Comparison of ENCODE assay signal across 8 cellular contexts in the genomic region with DNA sequence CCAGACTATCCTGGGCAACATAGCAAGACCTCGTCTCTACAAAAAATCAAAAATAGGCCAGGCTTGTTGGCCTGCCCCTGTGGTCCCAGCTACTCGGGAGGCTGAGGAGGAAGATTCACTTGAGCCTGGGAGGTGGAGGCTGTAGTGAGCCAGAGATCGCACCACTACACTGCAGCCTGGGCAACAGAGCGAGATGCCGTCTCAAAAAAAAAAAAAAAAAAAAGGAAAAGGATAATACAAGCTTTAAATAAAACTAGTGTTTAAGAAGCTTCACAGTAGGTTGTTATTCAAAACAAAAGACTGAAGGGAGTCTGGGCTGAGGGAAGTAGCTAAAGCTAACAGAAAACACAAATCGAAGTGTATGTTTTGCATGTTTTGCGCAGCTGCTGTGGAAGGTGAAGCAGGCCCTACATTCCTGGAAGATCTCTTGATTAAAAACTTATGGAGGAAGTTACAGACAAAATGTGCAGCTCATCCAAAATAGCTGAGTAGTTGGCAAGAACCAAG. TPM values are rescaled to one million over a fixed set of nuclear protein-coding genes. Genes with fewer than 3 reads are reported as not detected.
DNase-seq lines count a peak whose midpoint lies in the region; ATAC-seq and TF ChIP-seq lines count a peak whose summit lies in the region.

No MANE protein-coding gene starts in this region.

- no peaks in the 10 kb centered on the region for H4K20me1 ChIP-seq in mammary epithelial cell (ENCODE audit: insufficient read depth, low read length)

- H3K36me3 ChIP-seq in mammary epithelial cell (ENCODE audit: insufficient read depth, low read length) (no peaks in the 10 kb centered on the region), mesodermal cell (ENCODE audit: control insufficient read depth, insufficient read depth, low read length) (no peaks in the 10 kb centered on the region)

- H3K9me3 Mint-ChIP-seq in activated T-cell treated with anti-CD3 and anti-CD28 coated beads, Interleukin-2, amount 50 U/mL, for 4 hours, result no peaks in the 10 kb centered on the region

- H3K4me1 Mint-ChIP-seq in activated T-cell treated with anti-CD3 and anti-CD28 coated beads, Interleukin-2, amount 50 U/mL, for 4 hours (ENCODE audit: low read depth), result peaks cover 14% of the 10 kb centered on the region

- peak overlapping the region; percentile 85 for H3K4me2 ChIP-seq in mammary epithelial cell (ENCODE audit: insufficient read depth, low read depth, low read length)

- H2AFZ ChIP-seq in mammary epithelial cell (ENCODE audit: low read depth, low read length), result peak overlapping the region; percentile 98

- CTCF ChIA-PET in mammary epithelial cell (lab: Charles Lee; ENCODE audit: low non-redundant PET), result no interaction called here

- H3K36me3 Mint-ChIP-seq in activated T-cell treated with anti-CD3 and anti-CD28 coated beads, Interleukin-2, amount 50 U/mL, for 4 hours (ENCODE audit: insufficient read depth), result no peaks in the 10 kb centered on the region

- peak overlapping the region; percentile 86 for H3K4me3 Mint-ChIP-seq in activated T-cell treated with anti-CD3 and anti-CD28 coated beads, Interleukin-2, amount 50 U/mL, for 4 hours

- no peak for TF ChIP-seq CTCF in mammary epithelial cell (conservative IDR thresholded peaks at IDR 0.05 in 1 of 2, IDR thresholded peaks at IDR 0.05 in 1 of 2; ENCODE audit: extremely low read depth in 1 of 2, insufficient read depth in 1 of 2, low read depth in 1 of 2, low read length in 2 of 2)

- dilution Hi-C loops in mammary epithelial cell (cut with HindIII; ENCODE audit: low sequenced_read_pairs), result no loop called here

- ATAC-seq in activated T-cell treated with anti-CD3 and anti-CD28 coated beads, Interleukin-2, amount 50 U/mL, for 4 hours, result no peak
- ATAC-seq in GM21381 (IDR thresholded peaks at IDR 0.05; ENCODE audit: unreplicated experiment), result no peak

- BruUV-seq in mammary epithelial cell (replicated peaks; lab: Mats Ljungman, UMichigan), result TSS peak; percentile 24

- intact Hi-C loops in mammary epithelial cell (cut with micrococcal nuclease), result no loop called here

- H3K9me3 ChIP-seq in mammary epithelial cell (replicated peaks; ENCODE audit: insufficient read depth, low read length) (no peaks in the 10 kb centered on the region), mesodermal cell (ENCODE audit: control insufficient read depth, low read length) (no peaks in the 10 kb centered on the region)

- peaks cover 17% of the 10 kb centered on the region for H3K79me2 ChIP-seq in mammary epithelial cell (ENCODE audit: insufficient read depth, low read length)

- H3K27ac ChIP-seq in mammary epithelial cell (ENCODE audit: insufficient read depth, low read depth, low read length) (no peak overlapping the region), mesodermal cell (ENCODE audit: low read depth, low read length, severe bottlenecking) (peak overlapping the region; percentile 58)

- in situ Hi-C loops in mammary epithelial cell (cut with MboI; ENCODE audit: low sequenced_read_pairs in 2 of 2), result no loop called here

- no peaks in the 10 kb centered on the region for H3K4me1 ChIP-seq in mammary epithelial cell (ENCODE audit: insufficient read depth, low read length)
- H3K4me1 ChIP-seq in mesodermal cell (ENCODE audit: control insufficient read depth, insufficient read depth, low read length, poor library complexity, severe bottlenecking), result no peaks in the 10 kb centered on the region

- peak overlapping the region; percentile 91 for H3K4me3 ChIP-seq in Jurkat, Clone E6-1 (ENCODE audit: low read length)
- peak overlapping the region; percentile 52 to 95 (median 89) for H3K4me3 ChIP-seq in mammary epithelial cell (replicated peaks in 1 of 3; ENCODE audit: insufficient read depth in 1 of 3, low read depth in 2 of 3, low read length in 3 of 3)
- peak overlapping the region; percentile 70 for H3K4me3 ChIP-seq in mesodermal cell (ENCODE audit: extremely low read depth, insufficient read depth, low read length, poor library complexity, severe bottlenecking)

- DNase-seq in activated T-cell treated with anti-CD3 and anti-CD28 coated beads, Interleukin-2, amount 50 U/mL, for 4 hours, result no peak
- no peak for DNase-seq in activated T-cell treated with anti-CD3 and anti-CD28 coated beads, Interleukin-2, amount 50 U/mL, for 1 hour
- DNase-seq in Jurkat, Clone E6-1 (ENCODE audit: low read depth, low spot score), result no peak
- DNase-seq in mammary epithelial cell (peak; percentile 8), CD1c-positive myeloid dendritic cell (ENCODE audit: extremely low spot score) (no peak)
- DNase-seq in activated CD4-positive, CD25-positive, alpha-beta regulatory T cell treated with anti-CD3 and anti-CD28 coated beads, Interleukin-2, amount 50 U/mL, for 72 hours, result no peak

- 46% methylated on average over 5 of the region's 7 CpGs for WGBS in mammary epithelial cell (ENCODE audit: low coverage, missing lambda C conversion rate)
- WGBS in mesodermal cell (ENCODE audit: insufficient coverage in 2 of 2), 2 experiments, result 79 to 93% methylated on average over 3 to 4 of the region's 7 CpGs

- H3K27me3 ChIP-seq in mammary epithelial cell (ENCODE audit: insufficient read depth, low read length), result no peaks in the 10 kb centered on the region

- H3K9ac ChIP-seq in mammary epithelial cell (ENCODE audit: insufficient read depth, low read length), result peak overlapping the region; percentile 72

- H3K27me3 Mint-ChIP-seq in activated T-cell treated with anti-CD3 and anti-CD28 coated beads, Interleukin-2, amount 50 U/mL, for 4 hours (ENCODE audit: low read depth), result no peaks in the 10 kb centered on the region

RNA-seq across cellular contexts. Expression of a gene that starts 0.6 kb away (rescaled TPM):
- 10 to 100 TPM; 11.8 to 13.7 (median 13.5) TPM for total RNA-seq in activated T-cell treated with anti-CD3 and anti-CD28 coated beads, Interleukin-2, amount 50 U/mL, for 4 hours
- 30.8 TPM for polyA plus RNA-seq in Jurkat, Clone E6-1 (2012; ENCODE audit: insufficient read depth, insufficient read length)
- 1 to 10 TPM; 5.3 to 8.1 TPM for total RNA-seq in mammary epithelial cell
- polyA plus RNA-seq in mammary epithelial cell, result 3.0 TPM
- polyA minus RNA-seq in mammary epithelial cell, result 4.8 TPM
- polyA plus RNA-seq in mesodermal cell (2013, experiment 1 of 2), result 11.0 TPM
- polyA plus RNA-seq in mesodermal cell (2013, experiment 2 of 2), result 11.3 TPM
